In genomic region chr11:15967166-15967565, GRCh38 we compare ENCODE assay signal across 10 cellular contexts.
DNase-seq lines count a peak whose midpoint lies in the region; ATAC-seq and TF ChIP-seq lines count a peak whose summit lies in the region.
"Had no signal": no experiment of that assay in that cellular context is flagged by ENCODE, and none has a peak within 500 bp of the region (broad histone marks: within the 10 kb centered on the region; RNA-seq: fewer than 3 reads in every experiment).

No MANE protein-coding gene starts in this region.

- no peak for ATAC-seq in GM19463 (IDR thresholded peaks at IDR 0.05; ENCODE audit: unreplicated experiment)
- ATAC-seq: stimulated activated naive CD8-positive, alpha-beta T cell treated with anti-CD3 and anti-CD28 coated beads, Interleukin-15, amount 100 ng/mL, for 72 hours had no signal

- H3K27me3 ChIP-seq in SK-N-SH (ENCODE audit: insufficient read depth): no peaks in the 10 kb centered on the region
- H3K27me3 ChIP-seq: adrenal gland had no signal

- TF ChIP-seq EP300 in SK-N-SH (IDR thresholded peaks at IDR 0.05; ENCODE audit: borderline replicate concordance in 1 of 2, low read depth in 1 of 2, low read length in 1 of 2): no peak

- no peaks in the 10 kb centered on the region for H4K20me1 ChIP-seq in SK-N-SH (ENCODE audit: insufficient read depth)

- H3K4me3 ChIP-seq in SK-N-SH (ENCODE audit: low read depth in 2 of 2, low read length in 1 of 2): no peak overlapping the region
- H3K4me3 ChIP-seq: adrenal gland had no signal

- H3K4me1 ChIP-seq in SK-N-SH (ENCODE audit: control insufficient read depth in 1 of 2, insufficient read depth in 2 of 2, low read depth in 1 of 2, low read length in 1 of 2): peaks cover 11 to 23% of the 10 kb centered on the region in 2 experiments; a peak in 3 of 4 replicates

- no peak overlapping the region for H3K9ac ChIP-seq in SK-N-SH

- WGBS in SK-N-SH (ENCODE audit: low lambda C conversion rate): 86% methylated on average over 2 of the region's 2 CpGs

- H3K79me2 ChIP-seq in SK-N-SH (ENCODE audit: insufficient read depth): no peaks in the 10 kb centered on the region

- POLR2A ChIA-PET in SK-N-SH (lab: Yijun Ruan, JAX): no interaction called here

- H3K4me2 ChIP-seq in SK-N-SH: no peak overlapping the region

- no peak overlapping the region for H3K27ac ChIP-seq in SK-N-SH (ENCODE audit: low read depth in 2 of 2, low read length in 1 of 2)
- H3K27ac ChIP-seq: adrenal gland had no signal

- no peak overlapping the region for H2AFZ ChIP-seq in SK-N-SH (ENCODE audit: low read depth)

- no peaks in the 10 kb centered on the region for H3F3A ChIP-seq in SK-N-SH (replicated peaks; ENCODE audit: insufficient read depth)

- DNase-seq in DMS53 (lab: John Stamatoyannopoulos, UW) (peak; percentile 91), NCI-H460 (ENCODE audit: extremely low read depth, low read depth) (peak; percentile 38), dermis blood vessel endothelial cell (peak; percentile 30), mucosa of gallbladder (ENCODE audit: low spot score) (peak; percentile 46), SK-N-SH (no peak), NCI-H1694 (lab: John Stamatoyannopoulos, UW) (no peak)
- DNase-seq: adrenal gland; NCI-H446 treated with DMSO at 0.1 percent for 48 hours; stimulated activated naive CD8-positive, alpha-beta T cell treated with anti-CD3 and anti-CD28 coated beads, Interleukin-15, amount 100 ng/mL, for 72 hours had no signal

- TF ChIP-seq RAD21 in SK-N-SH (IDR thresholded peaks at IDR 0.05; ENCODE audit: low read length): no peak

- no peaks in the 10 kb centered on the region for H3K9me2 ChIP-seq in SK-N-SH

- TF ChIP-seq CTCF in SK-N-SH (IDR thresholded peaks at IDR 0.05): no peak

- H3K36me3 ChIP-seq in SK-N-SH (replicated peaks in 1 of 2; ENCODE audit: control insufficient read depth in 1 of 2, insufficient read depth in 2 of 2, low read length in 1 of 2): no peaks in the 10 kb centered on the region
- H3K36me3 ChIP-seq: adrenal gland had no signal

- CTCF ChIA-PET in SK-N-SH (lab: Yijun Ruan, JAX): interaction anchor here (0.6 kb wide), 1 partner anchor 634 kb away, joined by 3 read pairs; no protein-coding TSS in a partner anchor

- no peaks in the 10 kb centered on the region for H3K9me3 ChIP-seq in SK-N-SH
- H3K9me3 ChIP-seq: adrenal gland had no signal

TF ChIP-seq in SK-N-SH, 30 proteins besides CTCF, POLR2A, EP300 and RAD21:
- TF ChIP-seq FOXM1 (IDR thresholded peaks at IDR 0.05; ENCODE audit: low read depth): no peak
- TF ChIP-seq ZBTB33 (IDR thresholded peaks at IDR 0.05; ENCODE audit: borderline replicate concordance, low read depth): no peak
- no peak for TF ChIP-seq MEF2A (IDR thresholded peaks at IDR 0.05; ENCODE audit: borderline replicate concordance, low read depth)
- no peak for TF ChIP-seq REST (IDR thresholded peaks at IDR 0.05; ENCODE audit: low read depth, low read length)
- TF ChIP-seq MAX (IDR thresholded peaks at IDR 0.05; ENCODE audit: low read depth): no peak
- TF ChIP-seq USF1 (IDR thresholded peaks at IDR 0.05; ENCODE audit: borderline replicate concordance, low read depth): no peak
- no peak for TF ChIP-seq TEAD4 (IDR thresholded peaks at IDR 0.05; ENCODE audit: borderline replicate concordance, insufficient read depth)
- no peak for TF ChIP-seq YY1 (IDR thresholded peaks at IDR 0.05; ENCODE audit: low read depth)
- TF ChIP-seq SIN3A (IDR thresholded peaks at IDR 0.05; ENCODE audit: borderline replicate concordance, low read depth, low read length): no peak
- no peak for TF ChIP-seq NRF1 (IDR thresholded peaks at IDR 0.05; ENCODE audit: low read depth, low read length)
- TF ChIP-seq FOSL2 (IDR thresholded peaks at IDR 0.05; ENCODE audit: borderline replicate concordance, low read depth): no peak
- TF ChIP-seq NFIC (IDR thresholded peaks at IDR 0.05; ENCODE audit: borderline replicate concordance): no peak
- no peak for TF ChIP-seq RCOR1 (IDR thresholded peaks at IDR 0.05; ENCODE audit: low read length)
- no peak for TF ChIP-seq TAF1 (IDR thresholded peaks at IDR 0.05; ENCODE audit: borderline replicate concordance, low read depth, low read length)
- TF ChIP-seq CHD2 (IDR thresholded peaks at IDR 0.05; ENCODE audit: low read length, partially characterized antibody): no peak
- no peak for TF ChIP-seq GABPA (IDR thresholded peaks at IDR 0.05; ENCODE audit: low read depth)
- TF ChIP-seq JUND (IDR thresholded peaks at IDR 0.05): no peak
- no peak for TF ChIP-seq USF2 (IDR thresholded peaks at IDR 0.05; ENCODE audit: borderline replicate concordance, low read depth, low read length)
- no peak for TF ChIP-seq SMC3 (IDR thresholded peaks at IDR 0.05; ENCODE audit: low read depth, low read length)
- TF ChIP-seq RFX5 (IDR thresholded peaks at IDR 0.05; ENCODE audit: low read length): no peak

Comparison
In these comparisons a context has a peak if more than half of its experiments do, and no peak if none do; other contexts are left out.
1. DNase-seq: peak in DMS53 (single experiment), NCI-H460 (single experiment), dermis blood vessel endothelial cell (single experiment) and mucosa of gallbladder (single experiment); none in SK-N-SH (single experiment) and NCI-H1694 (single experiment).